ENCODE assay signal across 22 cellular contexts in the genomic region with DNA sequence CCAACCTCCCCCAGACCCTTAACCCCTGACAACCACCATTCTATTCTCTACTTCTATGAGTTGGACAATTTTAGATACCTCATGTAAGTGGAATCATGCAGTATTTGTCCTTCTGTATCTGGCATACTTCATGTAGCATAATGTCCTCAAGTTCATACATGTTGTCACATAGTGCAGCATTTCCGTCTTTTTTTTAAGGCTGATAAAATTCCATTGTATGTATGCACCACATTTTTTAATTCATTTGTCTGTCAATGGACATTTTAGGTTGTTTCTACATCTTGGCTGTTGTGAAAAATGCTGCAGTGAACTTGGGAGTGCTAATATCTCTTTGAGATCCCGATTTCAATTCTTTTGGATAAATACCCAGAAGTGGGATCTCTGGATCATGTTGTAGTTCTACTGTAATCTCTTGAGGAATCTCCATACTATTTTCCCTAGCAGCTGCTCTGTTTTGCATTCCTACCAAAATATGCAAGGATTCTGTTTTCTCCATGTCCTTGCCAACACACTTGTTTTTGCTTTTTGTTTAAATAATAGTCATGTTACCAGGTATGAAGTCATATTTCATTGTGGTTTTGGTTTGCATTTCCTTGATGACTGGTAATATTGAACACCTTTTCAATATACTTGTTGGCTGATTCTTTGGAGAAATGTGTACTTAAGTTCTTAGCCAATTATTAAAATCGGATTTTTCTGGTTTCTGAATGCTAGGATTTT. TPM values are rescaled to one million over a fixed set of nuclear protein-coding genes. Genes with fewer than 3 reads are reported as not detected.
DNase-seq lines count a peak whose midpoint lies in the region; ATAC-seq and TF ChIP-seq lines count a peak whose summit lies in the region.
"Had no signal": no experiment of that assay in that cellular context is flagged by ENCODE, and none has a peak within 500 bp of the region (broad histone marks: within the 10 kb centered on the region; RNA-seq: fewer than 3 reads in every experiment).

No MANE protein-coding gene starts in this region.

- H3K9me3 ChIP-seq in SK-N-SH, result no peaks in the 10 kb centered on the region
- H3K9me3 ChIP-seq: A549 had no signal

- peaks cover 75% of the 10 kb centered on the region for H3K36me3 Mint-ChIP-seq in stimulated activated effector memory CD8-positive, alpha-beta T cell treated with anti-CD3 and anti-CD28 coated beads, Interleukin-12 subunit alpha, Interleukin-12 subunit beta, amount 100 ng/mL, for 72 hours

- H4K20me1 ChIP-seq in SK-N-SH (ENCODE audit: insufficient read depth), result no peaks in the 10 kb centered on the region

- no peak for DNase-seq in SK-N-SH
- DNase-seq in astrocyte of the hippocampus (ENCODE audit: low read depth, low spot score), result peak; percentile 67
- peak; percentile 50 to 63 for DNase-seq in foreskin keratinocyte
- DNase-seq in stimulated activated effector memory CD8-positive, alpha-beta T cell treated with anti-CD3 and anti-CD28 coated beads, Interleukin-12 subunit alpha, Interleukin-12 subunit beta, amount 100 ng/mL, for 72 hours (ENCODE audit: low spot score in 2 of 2), result no peak
- no peak for DNase-seq in H4 (ENCODE audit: low spot score)
- DNase-seq: activated CD4-positive, alpha-beta T cell treated with anti-CD3 and anti-CD28 coated beads, Interleukin-2, amount 50 U/mL, for 1 hour; activated naive CD4-positive, alpha-beta T cell treated with anti-CD3 and anti-CD28 coated beads, Interleukin-2, amount 50 U/mL, for 16 hours; activated T-cell treated with anti-CD3 and anti-CD28 coated beads for 4 hours; glutamatergic neuron; Kasumi-1; NCI-H146; NCI-H510A treated with DMSO at 0.1 percent for 48 hours; stimulated activated CD4-positive, alpha-beta T cell treated with anti-CD3 and anti-CD28 coated beads, Interleukin-12 subunit alpha, Interleukin-12 subunit beta, amount 100 ng/mL, for 4 hours; stimulated activated naive CD4-positive, alpha-beta T cell treated with Interleukin-2 at 50 U/mL for 16 hours had no signal

- no peak overlapping the region for H3K4me3 ChIP-seq in SK-N-SH (ENCODE audit: low read depth in 2 of 2, low read length in 1 of 2)
- H3K4me3 ChIP-seq: A549 had no signal

- peak overlapping the region in 1 of 2 experiments; percentile 52; a peak in 2 of 4 replicates for H3K27ac ChIP-seq in SK-N-SH (ENCODE audit: low read depth in 2 of 2, low read length in 1 of 2)
- no peak overlapping the region for H3K27ac ChIP-seq in foreskin keratinocyte
- H3K27ac ChIP-seq: A549 had no signal

- peaks cover 13% of the 10 kb centered on the region for H3K4me1 Mint-ChIP-seq in stimulated activated effector memory CD8-positive, alpha-beta T cell treated with anti-CD3 and anti-CD28 coated beads, Interleukin-12 subunit alpha, Interleukin-12 subunit beta, amount 100 ng/mL, for 72 hours

- CTCF ChIA-PET in SK-N-SH (lab: Yijun Ruan, JAX), result no interaction called here

- no peaks in the 10 kb centered on the region for H3K79me2 ChIP-seq in SK-N-SH (ENCODE audit: insufficient read depth)

- H3K36me3 ChIP-seq in SK-N-SH (replicated peaks in 1 of 2; ENCODE audit: control insufficient read depth in 1 of 2, insufficient read depth in 2 of 2, low read length in 1 of 2), result peaks cover 56 to 62% of the 10 kb centered on the region in 2 experiments

- no peak overlapping the region for H2AFZ ChIP-seq in SK-N-SH (ENCODE audit: low read depth)

- 0 out of 4 replicates have a peak, but pooled peaks of 1 of the 2 experiments have one; percentile 18 for TF ChIP-seq EP300 in SK-N-SH (IDR thresholded peaks at IDR 0.05; ENCODE audit: borderline replicate concordance in 1 of 2, low read depth in 1 of 2, low read length in 1 of 2)

- no peaks in the 10 kb centered on the region for H3F3A ChIP-seq in SK-N-SH (replicated peaks; ENCODE audit: insufficient read depth)

- POLR2A ChIA-PET in SK-N-SH (lab: Yijun Ruan, JAX), result no interaction called here

- H3K4me3 Mint-ChIP-seq in stimulated activated effector memory CD8-positive, alpha-beta T cell treated with anti-CD3 and anti-CD28 coated beads, Interleukin-12 subunit alpha, Interleukin-12 subunit beta, amount 100 ng/mL, for 72 hours, result no peak overlapping the region
- H3K4me3 Mint-ChIP-seq: central memory CD8-positive, alpha-beta T cell had no signal

- H3K4me1 ChIP-seq in SK-N-SH (ENCODE audit: control insufficient read depth in 1 of 2, insufficient read depth in 2 of 2, low read depth in 1 of 2, low read length in 1 of 2) (no peaks in the 10 kb centered on the region), foreskin keratinocyte (peaks cover 5% of the 10 kb centered on the region)
- H3K4me1 ChIP-seq: A549 had no signal

- ATAC-seq in SK-N-SH treated with all-trans-retinoic acid at 6 μM for 48 hours, result peak; percentile 59
- ATAC-seq in foreskin keratinocyte, result peak; percentile 81
- ATAC-seq in stimulated activated effector memory CD8-positive, alpha-beta T cell treated with anti-CD3 and anti-CD28 coated beads, Interleukin-12 subunit alpha, Interleukin-12 subunit beta, amount 100 ng/mL, for 72 hours, result peak; percentile 28
- no peak for ATAC-seq in GM21515 (IDR thresholded peaks at IDR 0.05; ENCODE audit: unreplicated experiment)
- no peak for ATAC-seq in GM18858 (IDR thresholded peaks at IDR 0.05; ENCODE audit: unreplicated experiment)
- ATAC-seq: A549 had no signal

- TF ChIP-seq CTCF in SK-N-SH (IDR thresholded peaks at IDR 0.05) (no peak), foreskin keratinocyte (conservative IDR thresholded peaks at IDR 0.05) (no peak)

- H3K9ac ChIP-seq in SK-N-SH, result no peak overlapping the region

- TF ChIP-seq RAD21 in SK-N-SH (IDR thresholded peaks at IDR 0.05; ENCODE audit: low read length), result no peak

- no peak overlapping the region for H3K4me2 ChIP-seq in SK-N-SH
- H3K4me2 ChIP-seq: A549 had no signal

- peak overlapping the region; percentile 54 for H3K27ac Mint-ChIP-seq in stimulated activated effector memory CD8-positive, alpha-beta T cell treated with anti-CD3 and anti-CD28 coated beads, Interleukin-12 subunit alpha, Interleukin-12 subunit beta, amount 100 ng/mL, for 72 hours

- no peaks in the 10 kb centered on the region for H3K27me3 ChIP-seq in SK-N-SH (ENCODE audit: insufficient read depth)
- no peaks in the 10 kb centered on the region for H3K27me3 ChIP-seq in foreskin keratinocyte

- H3K9me2 ChIP-seq in SK-N-SH, result no peaks in the 10 kb centered on the region

- 91% methylated on average over 3 of the region's 3 CpGs for WGBS in SK-N-SH (ENCODE audit: low lambda C conversion rate)

- H3K9me3 Mint-ChIP-seq in stimulated activated effector memory CD8-positive, alpha-beta T cell treated with anti-CD3 and anti-CD28 coated beads, Interleukin-12 subunit alpha, Interleukin-12 subunit beta, amount 100 ng/mL, for 72 hours, result no peaks in the 10 kb centered on the region
- H3K9me3 Mint-ChIP-seq: central memory CD8-positive, alpha-beta T cell had no signal

TF ChIP-seq in SK-N-SH treated with all-trans-retinoic acid at 6 μM for 48 hours, 23 proteins besides CTCF, POLR2A, EP300 and RAD21 (continues in another document):
- TF ChIP-seq PPARA (CRISPR knock-in tag; IDR thresholded peaks at IDR 0.05; ENCODE audit: borderline replicate concordance), result no peak
- TF ChIP-seq CSDC2 (CRISPR knock-in tag; IDR thresholded peaks at IDR 0.05), result no peak
- no peak for TF ChIP-seq ZNF565 (CRISPR knock-in tag; conservative IDR thresholded peaks at IDR 0.05; ENCODE audit: low read depth)
- TF ChIP-seq OSR1 (CRISPR knock-in tag; IDR thresholded peaks at IDR 0.05), result no peak

TF ChIP-seq in SK-N-SH, 30 proteins besides CTCF, POLR2A, EP300 and RAD21 (continues in another document):
- TF ChIP-seq ELF1 (IDR thresholded peaks at IDR 0.05) (no peak), GATA2 (CRISPR knock-in tag; IDR thresholded peaks at IDR 0.05) (no peak), RFX5 (IDR thresholded peaks at IDR 0.05; ENCODE audit: low read length) (no peak), RCOR1 (IDR thresholded peaks at IDR 0.05; ENCODE audit: low read length) (no peak), YY1 (IDR thresholded peaks at IDR 0.05; ENCODE audit: low read depth) (no peak), MEF2A (IDR thresholded peaks at IDR 0.05; ENCODE audit: borderline replicate concordance, low read depth) (no peak), TCF12 (IDR thresholded peaks at IDR 0.05) (no peak), POLR2AphosphoS5 (IDR thresholded peaks at IDR 0.05; ENCODE audit: low read depth, low read length) (no peak)
- TF ChIP-seq, protein P1, sequence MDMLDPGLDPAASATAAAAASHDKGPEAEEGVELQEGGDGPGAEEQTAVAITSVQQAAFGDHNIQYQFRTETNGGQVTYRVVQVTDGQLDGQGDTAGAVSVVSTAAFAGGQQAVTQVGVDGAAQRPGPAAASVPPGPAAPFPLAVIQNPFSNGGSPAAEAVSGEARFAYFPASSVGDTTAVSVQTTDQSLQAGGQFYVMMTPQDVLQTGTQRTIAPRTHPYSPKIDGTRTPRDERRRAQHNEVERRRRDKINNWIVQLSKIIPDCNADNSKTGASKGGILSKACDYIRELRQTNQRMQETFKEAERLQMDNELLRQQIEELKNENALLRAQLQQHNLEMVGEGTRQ (IDR thresholded peaks at IDR 0.05; ENCODE audit: borderline replicate concordance, low read depth, low read length), result no peak
- TF ChIP-seq, protein P2, sequence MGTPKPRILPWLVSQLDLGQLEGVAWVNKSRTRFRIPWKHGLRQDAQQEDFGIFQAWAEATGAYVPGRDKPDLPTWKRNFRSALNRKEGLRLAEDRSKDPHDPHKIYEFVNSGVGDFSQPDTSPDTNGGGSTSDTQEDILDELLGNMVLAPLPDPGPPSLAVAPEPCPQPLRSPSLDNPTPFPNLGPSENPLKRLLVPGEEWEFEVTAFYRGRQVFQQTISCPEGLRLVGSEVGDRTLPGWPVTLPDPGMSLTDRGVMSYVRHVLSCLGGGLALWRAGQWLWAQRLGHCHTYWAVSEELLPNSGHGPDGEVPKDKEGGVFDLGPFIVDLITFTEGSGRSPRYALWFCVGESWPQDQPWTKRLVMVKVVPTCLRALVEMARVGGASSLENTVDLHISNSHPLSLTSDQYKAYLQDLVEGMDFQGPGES (IDR thresholded peaks at IDR 0.05; ENCODE audit: low read depth, low read length), result no peak
- TF ChIP-seq, protein P3, sequence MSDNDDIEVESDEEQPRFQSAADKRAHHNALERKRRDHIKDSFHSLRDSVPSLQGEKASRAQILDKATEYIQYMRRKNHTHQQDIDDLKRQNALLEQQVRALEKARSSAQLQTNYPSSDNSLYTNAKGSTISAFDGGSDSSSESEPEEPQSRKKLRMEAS (IDR thresholded peaks at IDR 0.05; ENCODE audit: low read depth), result no peak

RNA-seq across cellular contexts. Expression of gene ADAD1, which starts 48.8 kb away (rescaled TPM):
- polyA plus RNA-seq in SK-N-SH (2012; rRNA removed) (not detected in 2 replicates), foreskin keratinocyte (not detected in 2 replicates)
- not detected in 2 replicates for polyA plus RNA-seq in SK-N-SH (2012; cell fraction: cytosol; rRNA removed)
- not detected in 2 replicates for polyA plus RNA-seq in SK-N-SH (2012; cell fraction: nucleus; rRNA removed)
- total RNA-seq in foreskin keratinocyte, result not detected in 2 replicates
- not detected in 2 replicates for total RNA-seq in H4 (2014; rRNA removed; shearing (Covaris generic))
- total RNA-seq: endothelial cell of umbilical vein, kidney epithelial cell, ureter had no signal
- polyA plus RNA-seq: A549, endothelial cell of umbilical vein had no signal

Comparison
In these comparisons a context has a peak if more than half of its experiments do, and no peak if none do; other contexts are left out.
1. ATAC-seq: peak in SK-N-SH treated with all-trans-retinoic acid at 6 μM for 48 hours (single experiment), foreskin keratinocyte (single experiment) and stimulated activated effector memory CD8-positive, alpha-beta T cell treated with anti-CD3 and anti-CD28 coated beads, Interleukin-12 subunit alpha, Interleukin-12 subunit beta, amount 100 ng/mL, for 72 hours (single experiment); none in GM21515 (single experiment) and GM18858 (single experiment).
2. DNase-seq: peak in astrocyte of the hippocampus (single experiment) and foreskin keratinocyte (2 of 2); none in SK-N-SH (single experiment), stimulated activated effector memory CD8-positive, alpha-beta T cell treated with anti-CD3 and anti-CD28 coated beads, Interleukin-12 subunit alpha, Interleukin-12 subunit beta, amount 100 ng/mL, for 72 hours (0 of 2) and H4 (single experiment).